In the genomic region with DNA sequence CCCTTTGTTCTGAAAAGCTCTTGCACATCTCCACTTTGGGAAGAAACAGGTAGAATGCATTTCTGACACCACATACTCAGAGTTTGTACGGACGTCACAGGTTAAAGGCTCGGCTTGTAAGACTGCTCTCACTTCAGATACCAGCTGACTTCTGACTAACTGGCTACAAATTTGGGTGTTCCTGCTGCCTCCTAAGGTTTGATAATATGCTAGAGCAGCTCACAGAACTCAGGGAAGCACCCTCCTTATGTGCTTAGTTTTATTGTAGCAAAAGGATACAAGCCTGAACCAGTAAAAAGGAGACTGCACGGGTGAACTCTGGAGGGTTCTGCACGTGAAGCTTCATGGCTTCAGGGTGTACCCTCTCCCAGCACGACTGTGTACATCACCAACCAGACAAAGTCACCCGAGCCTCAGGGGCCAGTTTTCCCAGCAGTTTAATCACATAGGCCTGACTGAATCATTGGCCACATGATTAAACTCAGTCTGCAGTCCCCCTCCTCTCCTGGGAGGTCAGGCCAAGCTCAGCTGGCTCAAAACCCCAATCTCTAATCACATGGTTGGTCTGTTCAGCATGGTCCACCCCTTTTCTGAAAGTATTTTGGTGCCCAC, we compare ENCODE assay signal across 21 cellular contexts.
DNase-seq lines count a peak whose midpoint lies in the region; ATAC-seq and TF ChIP-seq lines count a peak whose summit lies in the region.
"Had no signal": no experiment of that assay in that cellular context is flagged by ENCODE, and none has a peak within 500 bp of the region (broad histone marks: within the 10 kb centered on the region; RNA-seq: fewer than 3 reads in every experiment).

No MANE protein-coding gene starts in this region.

- no peaks in the 10 kb centered on the region for H3K9me3 Mint-ChIP-seq in neural crest cell
- H3K9me3 Mint-ChIP-seq: CD4-positive, alpha-beta T cell had no signal

- no peaks in the 10 kb centered on the region for H3K27me3 ChIP-seq in upper lobe of left lung
- H3K27me3 ChIP-seq: BE2C had no signal

- DNase-seq in astrocyte of the hippocampus (ENCODE audit: low read depth, low spot score) = peak; percentile 11
- peak; percentile 6 for DNase-seq in epithelial cell of prostate (ENCODE audit: low read depth, low spot score)
- DNase-seq in neural crest cell (ENCODE audit: low read depth, low spot score) = no peak
- DNase-seq in upper lobe of left lung = no peak
- no peak for DNase-seq in NCI-H1048 (lab: John Stamatoyannopoulos, UW)
- DNase-seq: 8988T; ACHN; AML-193; BE2C; Calu3; CD4-positive, alpha-beta T cell; CD8-positive, alpha-beta memory T cell; DMS53; DMS79 treated with DMSO at 0.1 percent for 48 hours; GF-D8; GOT3 had no signal

- no peak for TF ChIP-seq EP300 in upper lobe of left lung (IDR thresholded peaks at IDR 0.05)

- ATAC-seq in upper lobe of left lung (ENCODE audit: low FRiP score in 2 of 2) (no peak), HG03025 (IDR thresholded peaks at IDR 0.05; ENCODE audit: low FRiP score, unreplicated experiment) (no peak)
- ATAC-seq: A549 had no signal

- WGBS in upper lobe of left lung, 2 donors = 87 to 94% methylated on average over 7 of the region's 7 CpGs

- TF ChIP-seq CTCF in neural crest cell (conservative IDR thresholded peaks at IDR 0.05) (no peak), upper lobe of left lung (IDR thresholded peaks at IDR 0.05) (no peak)

- H3K4me1 Mint-ChIP-seq in neural crest cell = no peaks in the 10 kb centered on the region
- H3K4me1 Mint-ChIP-seq: CD14-positive monocyte; CD8-positive, alpha-beta memory T cell had no signal

- no peaks in the 10 kb centered on the region for H3K36me3 ChIP-seq in upper lobe of left lung
- H3K36me3 ChIP-seq: BE2C; BLaER1 treated with 17β-estradiol and CSF1 and Interleukin-3, amounts not matched to agents 10 nM and 100 nM; HAP-1 had no signal

- no peaks in the 10 kb centered on the region for H3K27me3 Mint-ChIP-seq in neural crest cell (ENCODE audit: low read depth)
- H3K27me3 Mint-ChIP-seq: CD4-positive, alpha-beta T cell; CD8-positive, alpha-beta memory T cell had no signal

- TF ChIP-seq POLR2A in upper lobe of left lung (IDR thresholded peaks at IDR 0.05) = no peak

- no peak overlapping the region for H3K27ac ChIP-seq in epithelial cell of prostate
- H3K27ac ChIP-seq in upper lobe of left lung = no peak overlapping the region
- H3K27ac ChIP-seq: A549; BLaER1 treated with 17β-estradiol and CSF1 and Interleukin-3, amounts not matched to agents 10 nM and 100 nM had no signal

- H3K27ac Mint-ChIP-seq in neural crest cell (ENCODE audit: unreplicated experiment) = peak overlapping the region; percentile 12
- H3K27ac Mint-ChIP-seq: CD4-positive, alpha-beta T cell; CD8-positive, alpha-beta memory T cell had no signal

- no peak overlapping the region for H3K4me3 Mint-ChIP-seq in neural crest cell
- H3K4me3 Mint-ChIP-seq: CD14-positive monocyte; CD4-positive, alpha-beta T cell; CD8-positive, alpha-beta memory T cell had no signal

- H3K4me1 ChIP-seq in upper lobe of left lung = no peaks in the 10 kb centered on the region
- H3K4me1 ChIP-seq: A549, BE2C, HAP-1 had no signal

- H3K4me3 ChIP-seq in upper lobe of left lung = no peak overlapping the region
- H3K4me3 ChIP-seq: A549; BLaER1 treated with 17β-estradiol and CSF1 and Interleukin-3, amounts not matched to agents 10 nM and 100 nM; HAP-1 had no signal

- no peaks in the 10 kb centered on the region for H3K36me3 Mint-ChIP-seq in neural crest cell (ENCODE audit: low read depth)
- H3K36me3 Mint-ChIP-seq: CD14-positive monocyte; CD8-positive, alpha-beta memory T cell had no signal

- H3K9me3 ChIP-seq in upper lobe of left lung = no peaks in the 10 kb centered on the region
- H3K9me3 ChIP-seq: A549; BE2C; BLaER1 treated with 17β-estradiol and CSF1 and Interleukin-3, amounts not matched to agents 10 nM and 100 nM; HAP-1 had no signal

Comparison
In these comparisons a context has a peak if more than half of its experiments do, and no peak if none do; other contexts are left out.
1. DNase-seq: peak in astrocyte of the hippocampus (single experiment) and epithelial cell of prostate (single experiment); none in neural crest cell (single experiment), upper lobe of left lung (0 of 2) and NCI-H1048 (single experiment).